8 cellular contexts compared by ENCODE assay signal in genomic region chrX:93874554-93874953, GRCh38.
DNase-seq lines count a peak whose midpoint lies in the region; ATAC-seq and TF ChIP-seq lines count a peak whose summit lies in the region.

No MANE protein-coding gene starts in this region.

- DNase-seq in HFFc6: no peak
- peak; percentile 11 for DNase-seq in WERI-Rb-1
- no peak for DNase-seq in left lobe of liver (ENCODE audit: low spot score)
- DNase-seq in occipital lobe (lab: John Stamatoyannopoulos, UW): no peak
- no peak for DNase-seq in HCEC 1CT

- H3K27me3 ChIP-seq in WERI-Rb-1 (ENCODE audit: insufficient read depth, low read depth, severe bottlenecking): peaks cover 23% of the 10 kb centered on the region

- H3K9me3 Mint-ChIP-seq in HFFc6: peaks cover 7% of the 10 kb centered on the region

- H3K4me3 Mint-ChIP-seq in HFFc6: no peak overlapping the region

- no peaks in the 10 kb centered on the region for H3K36me3 ChIP-seq in WERI-Rb-1

- peaks cover 2% of the 10 kb centered on the region for H3K9me3 ChIP-seq in WERI-Rb-1 (ENCODE audit: severe bottlenecking)

- no peak overlapping the region for H3K4me3 ChIP-seq in WERI-Rb-1 (ENCODE audit: low read depth, low read length)

- H3K27ac Mint-ChIP-seq in HFFc6: no peak overlapping the region

- H3K27me3 Mint-ChIP-seq in HFFc6 (ENCODE audit: insufficient read depth): no peaks in the 10 kb centered on the region

- ATAC-seq in left lobe of liver: peak; percentile 50
- ATAC-seq in HG02938 (IDR thresholded peaks at IDR 0.05; ENCODE audit: unreplicated experiment): no peak
- ATAC-seq in GM18502 (IDR thresholded peaks at IDR 0.05; ENCODE audit: poor library complexity, unreplicated experiment): no peak

- no peaks in the 10 kb centered on the region for H3K4me1 Mint-ChIP-seq in HFFc6 (ENCODE audit: low read depth)

- H3K36me3 Mint-ChIP-seq in HFFc6 (ENCODE audit: low read depth): no peaks in the 10 kb centered on the region

- TF ChIP-seq CTCF in C4-2B (conservative IDR thresholded peaks at IDR 0.05): peak; percentile 57
- peak; percentile 69 for TF ChIP-seq CTCF in HFFc6 (IDR thresholded peaks at IDR 0.05)
- peak; percentile 43; the same call in 1 of the 2 replicates for TF ChIP-seq CTCF in WERI-Rb-1 (IDR thresholded peaks at IDR 0.05; ENCODE audit: low read depth, low read length)

- H3K27ac ChIP-seq in C4-2B (no peak overlapping the region), WERI-Rb-1 (no peak overlapping the region)
